13 cellular contexts compared by ENCODE assay signal in genomic region chr13:70893832-70894231, GRCh38.
DNase-seq lines count a peak whose midpoint lies in the region; ATAC-seq lines count a peak whose summit lies in the region.
"Had no signal": no experiment of that assay in that cellular context is flagged by ENCODE, and none has a peak within 500 bp of the region (broad histone marks: within the 10 kb centered on the region; RNA-seq: fewer than 3 reads in every experiment).

No MANE protein-coding gene starts in this region.

- H3K4me3 ChIP-seq in NT2/D1 (ENCODE audit: insufficient read length, low read depth): no peak overlapping the region

- H3K9ac ChIP-seq in NT2/D1 (ENCODE audit: insufficient read length, low read depth): no peak overlapping the region

- no peaks in the 10 kb centered on the region for H3K4me1 ChIP-seq in NT2/D1 (ENCODE audit: insufficient read depth, insufficient read length)
- H3K4me1 ChIP-seq: foreskin keratinocyte had no signal

- ATAC-seq in GM18870 (IDR thresholded peaks at IDR 0.05; ENCODE audit: unreplicated experiment) (peak; percentile 67), HG03095 (IDR thresholded peaks at IDR 0.05; ENCODE audit: unreplicated experiment) (peak; percentile 65), HG02759 (IDR thresholded peaks at IDR 0.05; ENCODE audit: unreplicated experiment) (no peak), GM19467 (IDR thresholded peaks at IDR 0.05; ENCODE audit: unreplicated experiment) (no peak)
- ATAC-seq: foreskin keratinocyte had no signal

- no peaks in the 10 kb centered on the region for H3K27me3 ChIP-seq in NT2/D1 (ENCODE audit: insufficient read depth, insufficient read length)
- H3K27me3 ChIP-seq: foreskin keratinocyte had no signal

- H3K9me3 ChIP-seq in NT2/D1 (ENCODE audit: insufficient read depth, low read length): no peaks in the 10 kb centered on the region

- DNase-seq in NT2/D1 (ENCODE audit: low read depth, low spot score) (peak; percentile 42), iPS DF 19.7 (ENCODE audit: low read depth, low spot score) (peak; percentile 17), NCI-H1417 (lab: John Stamatoyannopoulos, UW) (no peak)
- no peak for DNase-seq in stimulated activated CD4-positive, alpha-beta T cell treated with anti-CD3 and anti-CD28 coated beads, Interleukin-4, amount 100 ng/mL, for 1 hour
- DNase-seq: DMS153; effector CD4-positive, alpha-beta T cell; foreskin keratinocyte; NCI-H2081 treated with DMSO at 0.1 percent for 48 hours; substantia nigra had no signal

- no peaks in the 10 kb centered on the region for H3K36me3 ChIP-seq in NT2/D1 (ENCODE audit: insufficient read depth, insufficient read length, low read length)

Comparison
In these comparisons a context has a peak if more than half of its experiments do, and no peak if none do; other contexts are left out.
1. ATAC-seq: peak in GM18870 (single experiment) and HG03095 (single experiment); none in HG02759 (single experiment) and GM19467 (single experiment).
2. DNase-seq: peak in NT2/D1 (single experiment) and iPS DF 19.7 (single experiment); none in NCI-H1417 (0 of 3) and stimulated activated CD4-positive, alpha-beta T cell treated with anti-CD3 and anti-CD28 coated beads, Interleukin-4, amount 100 ng/mL, for 1 hour (single experiment).